Comparison of ENCODE assay signal across 28 cellular contexts in genomic region chr14:104939666-104940410, GRCh38. TPM values are rescaled to one million over a fixed set of nuclear protein-coding genes. Genes with fewer than 3 reads are reported as not detected.
DNase-seq lines count a peak whose midpoint lies in the region; ATAC-seq and TF ChIP-seq lines count a peak whose summit lies in the region.
"Had no signal": no experiment of that assay in that cellular context is flagged by ENCODE, and none has a peak within 500 bp of the region (broad histone marks: within the 10 kb centered on the region; RNA-seq: fewer than 3 reads in every experiment).

No MANE protein-coding gene starts in this region.

- H3K4me1 Mint-ChIP-seq in activated B cell treated with CpG ODN at 0.5 μM for 24 hours = peaks cover 3% of the 10 kb centered on the region
- H3K4me1 Mint-ChIP-seq: activated CD4-positive, alpha-beta memory T cell treated with anti-CD3 and anti-CD28 coated beads, Interleukin-2, amount 10 ng/mL, durations not matched to agents 7 days and 5 days; B cell; H9 had no signal

- intact Hi-C loops in left cardiac atrium (cut with DNase I) = no loop called here
- intact Hi-C loops in cardiac septum (cut with DNase I) = no loop called here
- intact Hi-C loops in activated B cell treated with CpG ODN at 0.5 μM for 24 hours (cut with micrococcal nuclease) = no loop called here
- intact Hi-C loops in mucosa of descending colon (cut with DNase I, micrococcal nuclease) = no loop called here
- intact Hi-C loops in upper lobe of right lung (cut with DNase I) = no loop called here

- no peak for TF ChIP-seq CTCF in activated B cell treated with CpG ODN at 0.5 μM for 24 hours (IDR thresholded peaks at IDR 0.05)
- no peak for TF ChIP-seq CTCF in mucosa of descending colon (IDR thresholded peaks at IDR 0.05)
- TF ChIP-seq CTCF in upper lobe of right lung (IDR thresholded peaks at IDR 0.05) = no peak

- no peaks in the 10 kb centered on the region for H3K4me1 ChIP-seq in mucosa of descending colon (ENCODE audit: low read depth)
- no peaks in the 10 kb centered on the region for H3K4me1 ChIP-seq in upper lobe of right lung
- H3K4me1 ChIP-seq: A549, adrenal gland had no signal

- DNase-seq in left cardiac atrium = peak; percentile 8
- no peak for DNase-seq in cardiac septum (ENCODE audit: low spot score)
- DNase-seq in activated B cell treated with CpG ODN at 0.5 μM for 24 hours = peak; percentile 10
- DNase-seq in mucosa of descending colon = no peak
- peak; percentile 59 for DNase-seq in upper lobe of right lung
- DNase-seq in activated CD8-positive, alpha-beta memory T cell treated with anti-CD3 and anti-CD28 coated beads, Interleukin-2, amount 50 U/mL, for 4 hours = no peak
- no peak for DNase-seq in activated T-cell treated with anti-CD3 and anti-CD28 coated beads, Interleukin-2, amount 50 U/mL, for 1 hour
- DNase-seq: activated CD4-positive, alpha-beta memory T cell treated with anti-CD3 and anti-CD28 coated beads, Interleukin-2, amount 10 ng/mL, durations not matched to agents 7 days and 5 days; cortex of kidney; H9; Kasumi-1; kidney glomerular epithelial cell; mesenchymal stem cell; NCI-H1048; NCI-H2029; NCI-H2227 treated with DMSO at 0.1 percent for 48 hours; NCI-H774; SHP77 treated with DMSO at 0.1 percent for 48 hours; SW 1271 had no signal

- CTCF ChIA-PET in activated B cell treated with CpG ODN at 0.5 μM for 24 hours (lab: Charles Lee) = interaction anchor here (0.8 kb wide), 1 partner anchor 41 kb away, joined by 5 read pairs; no protein-coding TSS in a partner anchor

- no peaks in the 10 kb centered on the region for H3K27me3 Mint-ChIP-seq in activated B cell treated with CpG ODN at 0.5 μM for 24 hours
- H3K27me3 Mint-ChIP-seq: B cell had no signal

- no peak overlapping the region for H3K27ac ChIP-seq in upper lobe of right lung
- H3K27ac ChIP-seq: A549, adrenal gland, HL-60, neutrophil, vagina had no signal

- H3K27me3 ChIP-seq in upper lobe of right lung = no peaks in the 10 kb centered on the region
- H3K27me3 ChIP-seq: adrenal gland, vagina had no signal

- H3K9me3 ChIP-seq in mucosa of descending colon = no peaks in the 10 kb centered on the region
- no peaks in the 10 kb centered on the region for H3K9me3 ChIP-seq in upper lobe of right lung
- H3K9me3 ChIP-seq: A549, adrenal gland, neutrophil, vagina had no signal

- H3K36me3 Mint-ChIP-seq in activated B cell treated with CpG ODN at 0.5 μM for 24 hours (ENCODE audit: low read depth) = peaks cover 4% of the 10 kb centered on the region

- H3K4me3 Mint-ChIP-seq in activated B cell treated with CpG ODN at 0.5 μM for 24 hours = no peak overlapping the region
- H3K4me3 Mint-ChIP-seq: activated CD4-positive, alpha-beta memory T cell treated with anti-CD3 and anti-CD28 coated beads, Interleukin-2, amount 10 ng/mL, durations not matched to agents 7 days and 5 days; B cell; H9 had no signal

- ATAC-seq in left cardiac atrium = no peak
- no peak for ATAC-seq in activated B cell treated with CpG ODN at 0.5 μM for 24 hours (ENCODE audit: low read depth)
- peak; percentile 19 for ATAC-seq in mucosa of descending colon
- ATAC-seq in upper lobe of right lung = peak; percentile 37
- ATAC-seq in GM18868 (IDR thresholded peaks at IDR 0.05; ENCODE audit: unreplicated experiment) = no peak
- ATAC-seq: activated CD4-positive, CD25-positive, alpha-beta regulatory T cell treated with anti-CD3 and anti-CD28 coated beads, Interleukin-2, amount 50 U/mL, for 24 hours had no signal

- no peak overlapping the region for H3K27ac Mint-ChIP-seq in activated B cell treated with CpG ODN at 0.5 μM for 24 hours
- H3K27ac Mint-ChIP-seq: activated CD4-positive, alpha-beta memory T cell treated with anti-CD3 and anti-CD28 coated beads, Interleukin-2, amount 10 ng/mL, durations not matched to agents 7 days and 5 days; B cell; H9 had no signal

- POLR2A ChIA-PET in activated B cell treated with CpG ODN at 0.5 μM for 24 hours (lab: Charles Lee) = interaction anchor here (0.5 to 10.5 kb wide), 3 partner anchors 17 to 42 kb away, joined by 3 to 114 read pairs (median 7); partner anchors contain the start of gene PLD4

- H3K36me3 ChIP-seq in mucosa of descending colon (ENCODE audit: low read depth) = no peaks in the 10 kb centered on the region
- H3K36me3 ChIP-seq in upper lobe of right lung = no peaks in the 10 kb centered on the region
- H3K36me3 ChIP-seq: adrenal gland, neutrophil had no signal

- H3K9me3 Mint-ChIP-seq in activated B cell treated with CpG ODN at 0.5 μM for 24 hours = no peaks in the 10 kb centered on the region
- H3K9me3 Mint-ChIP-seq: activated CD4-positive, alpha-beta memory T cell treated with anti-CD3 and anti-CD28 coated beads, Interleukin-2, amount 10 ng/mL, durations not matched to agents 7 days and 5 days had no signal

- H3K4me3 ChIP-seq in mucosa of descending colon (no peak overlapping the region), upper lobe of right lung (no peak overlapping the region)
- H3K4me3 ChIP-seq: A549, adrenal gland, vagina had no signal

RNA-seq across cellular contexts. Expression of gene PLD4, which starts 15.2 kb away (rescaled TPM):
- total RNA-seq in left cardiac atrium = under 1 TPM; 0.13 to 0.24 TPM
- 0.51 TPM for total RNA-seq in cardiac septum
- 458 and 473 TPM in 2 replicates for total RNA-seq in activated B cell treated with CpG ODN at 0.5 μM for 24 hours
- total RNA-seq in mucosa of descending colon = 1 to 10 TPM in 1 of 3 donors, under 1 TPM in 2; 0.38 to 2.2 (median 0.39) TPM
- total RNA-seq in upper lobe of right lung = 3.1 TPM
- total RNA-seq: activated CD4-positive, alpha-beta memory T cell treated with anti-CD3 and anti-CD28 coated beads, Interleukin-2, amount 10 ng/mL, durations not matched to agents 7 days and 5 days; H9; myocyte; vagina had no signal

RNA-seq across cellular contexts. Expression of gene AHNAK2, which starts 38.3 kb away (rescaled TPM):
- 1 to 10 TPM; 7.1 to 9.7 TPM for total RNA-seq in left cardiac atrium
- total RNA-seq in cardiac septum = 4.6 TPM
- not detected in 2 replicates for total RNA-seq in activated B cell treated with CpG ODN at 0.5 μM for 24 hours
- total RNA-seq in mucosa of descending colon = 100 to 1,000 TPM in 1 of 3 donors, 10 to 100 TPM in 1, 1 to 10 TPM in 1; 4.6 to 145 (median 20.3) TPM
- 13.7 TPM for total RNA-seq in upper lobe of right lung
- total RNA-seq: activated CD4-positive, alpha-beta memory T cell treated with anti-CD3 and anti-CD28 coated beads, Interleukin-2, amount 10 ng/mL, durations not matched to agents 7 days and 5 days; B cell had no signal

RNA-seq across cellular contexts. Expression of gene CLBA1, which starts 45.8 kb away (rescaled TPM):
- 1 to 10 TPM; 1.9 TPM for total RNA-seq in left cardiac atrium
- 2.7 TPM for total RNA-seq in cardiac septum
- 2.7 and 3.9 TPM in 2 replicates for total RNA-seq in activated B cell treated with CpG ODN at 0.5 μM for 24 hours
- 1 to 10 TPM; 6.0 to 8.4 (median 6.9) TPM for total RNA-seq in mucosa of descending colon
- total RNA-seq in upper lobe of right lung = 6.9 TPM

Comparison
In these comparisons a context has a peak if more than half of its experiments do, and no peak if none do; other contexts are left out.
1. DNase-seq: peak in left cardiac atrium (single experiment), activated B cell treated with CpG ODN at 0.5 μM for 24 hours (single experiment) and upper lobe of right lung (single experiment); none in cardiac septum (single experiment), mucosa of descending colon (0 of 3), activated CD8-positive, alpha-beta memory T cell treated with anti-CD3 and anti-CD28 coated beads, Interleukin-2, amount 50 U/mL, for 4 hours (single experiment) and activated T-cell treated with anti-CD3 and anti-CD28 coated beads, Interleukin-2, amount 50 U/mL, for 1 hour (single experiment).
2. ATAC-seq: peak in mucosa of descending colon (single experiment) and upper lobe of right lung (single experiment); none in left cardiac atrium (0 of 2), activated B cell treated with CpG ODN at 0.5 μM for 24 hours (single experiment) and GM18868 (single experiment).
3. RNA of gene PLD4, which starts 15.2 kb away (total RNA-seq): 458 to 473 TPM in activated B cell treated with CpG ODN at 0.5 μM for 24 hours; 3.1 TPM in upper lobe of right lung (single experiment), 0.51 TPM in cardiac septum (single experiment), 0.38 to 2.2 TPM in mucosa of descending colon and 0.13 to 0.24 TPM in left cardiac atrium; every median in the first group is over 100 times any median in the second.